ENCODE assay signal across 1 cellular context in the genomic region with DNA sequence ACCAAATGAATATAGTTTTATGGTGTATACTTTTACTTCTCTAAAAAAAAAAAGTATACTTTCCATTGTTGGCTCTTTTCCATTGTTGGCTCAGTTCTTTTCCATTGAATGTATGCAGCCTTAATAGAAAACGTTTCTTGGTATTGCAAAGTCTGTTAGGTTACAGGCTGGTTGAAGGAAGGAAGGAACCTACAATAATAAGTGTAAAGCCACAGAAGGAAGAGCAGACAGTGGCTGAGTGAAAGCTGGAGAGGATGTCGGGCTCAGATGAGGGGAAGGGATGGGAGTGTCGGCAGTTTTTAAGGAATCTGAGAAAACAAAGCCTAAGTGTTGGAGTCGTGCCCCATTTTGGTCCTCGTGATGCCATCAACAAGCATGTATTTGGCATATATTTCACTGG.
TF ChIP-seq lines count a peak whose summit lies in the region.

No MANE protein-coding gene starts in this region.

TF ChIP-seq in endothelial cell of umbilical vein, 7 proteins besides CTCF, POLR2A, EP300 and RAD21:
- no peak for TF ChIP-seq EZH2 (IDR thresholded peaks at IDR 0.05; ENCODE audit: borderline replicate concordance, low read depth, low read length, severe bottlenecking)
- no peak for TF ChIP-seq JUN (IDR thresholded peaks at IDR 0.05; ENCODE audit: borderline replicate concordance, insufficient read depth, insufficient read length, low read depth)
- no peak for TF ChIP-seq MYC (IDR thresholded peaks at IDR 0.05; ENCODE audit: low read depth, low read length)
- no peak for TF ChIP-seq FOS (IDR thresholded peaks at IDR 0.05; ENCODE audit: borderline replicate concordance, insufficient read depth, low read length)
- TF ChIP-seq POLR2AphosphoS5 (IDR thresholded peaks at IDR 0.05; ENCODE audit: insufficient read depth, low read depth, low read length) = no peak
- TF ChIP-seq GATA2 (IDR thresholded peaks at IDR 0.05; ENCODE audit: insufficient read depth, insufficient read length, low read depth, low read length) = no peak
- TF ChIP-seq MAX (IDR thresholded peaks at IDR 0.05; ENCODE audit: insufficient read depth, insufficient read length) = no peak
